8 cellular contexts compared by ENCODE assay signal in genomic region chr12:123062682-123063426, GRCh38.
DNase-seq lines count a peak whose midpoint lies in the region; ATAC-seq and TF ChIP-seq lines count a peak whose summit lies in the region.

No MANE protein-coding gene starts in this region.

- POLR2A ChIA-PET in CD4-positive, alpha-beta memory T cell (lab: Charles Lee; ENCODE audit: partially characterized antibody) = no interaction called here

- H3K27me3 ChIP-seq in osteoblast (ENCODE audit: insufficient read depth, low read length) = no peaks in the 10 kb centered on the region
- H3K27me3 ChIP-seq in CD4-positive, alpha-beta memory T cell (ENCODE audit: insufficient read depth, low read length) = no peaks in the 10 kb centered on the region

- no peaks in the 10 kb centered on the region for H3K27me3 Mint-ChIP-seq in dendritic cell treated with granulocyte-macrophage colony-stimulating factor and Interleukin-4, amounts not matched to agents 40 ng/mL and 50 ng/mL, for 4 days
- H3K27me3 Mint-ChIP-seq in CD4-positive, alpha-beta memory T cell = no peaks in the 10 kb centered on the region

- no peak overlapping the region for H3K4me3 ChIP-seq in osteoblast (ENCODE audit: insufficient read depth, low read length)
- H3K4me3 ChIP-seq in CD4-positive, alpha-beta memory T cell (ENCODE audit: low read length in 2 of 2) = no peak overlapping the region

- no peaks in the 10 kb centered on the region for H3K9me3 ChIP-seq in osteoblast (ENCODE audit: low read depth, low read length)
- H3K9me3 ChIP-seq in CD4-positive, alpha-beta memory T cell (ENCODE audit: control insufficient read depth in 1 of 2, low read length in 2 of 2) = no peaks in the 10 kb centered on the region

- no peak overlapping the region for H3K4me3 Mint-ChIP-seq in dendritic cell treated with granulocyte-macrophage colony-stimulating factor and Interleukin-4, amounts not matched to agents 40 ng/mL and 50 ng/mL, for 4 days
- H3K4me3 Mint-ChIP-seq in CD4-positive, alpha-beta memory T cell = no peak overlapping the region

- intact Hi-C loops in dendritic cell treated with granulocyte-macrophage colony-stimulating factor and Interleukin-4, amounts not matched to agents 40 ng/mL and 50 ng/mL, for 4 days (cut with micrococcal nuclease) = no loop called here
- intact Hi-C loops in CD4-positive, alpha-beta memory T cell (cut with micrococcal nuclease) = no loop called here

- CTCF ChIA-PET in CD4-positive, alpha-beta memory T cell (lab: Charles Lee; ENCODE audit: partially characterized antibody) = interaction anchor here (0.6 kb wide), 1 partner anchor 26 kb away, joined by 3 read pairs; no protein-coding TSS in a partner anchor

- H3K4me1 ChIP-seq in osteoblast (ENCODE audit: insufficient read depth, low read length) = peaks cover 16% of the 10 kb centered on the region
- no peaks in the 10 kb centered on the region for H3K4me1 ChIP-seq in CD4-positive, alpha-beta memory T cell (ENCODE audit: insufficient read depth, low read length)

- H3K27ac Mint-ChIP-seq in dendritic cell treated with granulocyte-macrophage colony-stimulating factor and Interleukin-4, amounts not matched to agents 40 ng/mL and 50 ng/mL, for 4 days = peak overlapping the region; percentile 53
- H3K27ac Mint-ChIP-seq in CD4-positive, alpha-beta memory T cell = peak overlapping the region in 1 of 7 donors; percentile 66

- H3K4me1 Mint-ChIP-seq in dendritic cell treated with granulocyte-macrophage colony-stimulating factor and Interleukin-4, amounts not matched to agents 40 ng/mL and 50 ng/mL, for 4 days (ENCODE audit: low read depth) = peaks cover 61% of the 10 kb centered on the region
- H3K4me1 Mint-ChIP-seq in CD4-positive, alpha-beta memory T cell = peaks cover 8 to 17% (median 13%) of the 10 kb centered on the region in 4 donors

- no peak overlapping the region for H3K4me2 ChIP-seq in osteoblast (ENCODE audit: insufficient read depth, low read length)

- H3K9me3 Mint-ChIP-seq in dendritic cell treated with granulocyte-macrophage colony-stimulating factor and Interleukin-4, amounts not matched to agents 40 ng/mL and 50 ng/mL, for 4 days = no peaks in the 10 kb centered on the region
- H3K9me3 Mint-ChIP-seq in CD4-positive, alpha-beta memory T cell = no peaks in the 10 kb centered on the region

- DNase-seq in GF-D8 (lab: John Stamatoyannopoulos, UW) = peak; percentile 6
- peak; percentile 25 for DNase-seq in NCI-H69 (lab: John Stamatoyannopoulos, UW)
- DNase-seq in osteoblast (ENCODE audit: insufficient read length, low spot score, missing footprints) = peak; percentile 93
- no peak for DNase-seq in CD4-positive, alpha-beta memory T cell
- no peak for DNase-seq in GM13976 (ENCODE audit: low spot score)
- DNase-seq in GOT3 (lab: John Stamatoyannopoulos, UW) = no peak

- H3K36me3 Mint-ChIP-seq in dendritic cell treated with granulocyte-macrophage colony-stimulating factor and Interleukin-4, amounts not matched to agents 40 ng/mL and 50 ng/mL, for 4 days (ENCODE audit: low read depth) = no peaks in the 10 kb centered on the region
- peaks cover 1 to 5% of the 10 kb centered on the region in 2 donors for H3K36me3 Mint-ChIP-seq in CD4-positive, alpha-beta memory T cell

- H2AFZ ChIP-seq in osteoblast (ENCODE audit: low read length) = no peak overlapping the region

- H3K36me3 ChIP-seq in osteoblast (ENCODE audit: insufficient read depth, low read length) = no peaks in the 10 kb centered on the region
- H3K36me3 ChIP-seq in CD4-positive, alpha-beta memory T cell (ENCODE audit: insufficient read depth, low read length) = no peaks in the 10 kb centered on the region

- TF ChIP-seq CTCF in osteoblast (IDR thresholded peaks at IDR 0.05; ENCODE audit: extremely low read depth, low read depth, low read length) (no peak), GM13976 (IDR thresholded peaks at IDR 0.05; ENCODE audit: borderline replicate concordance, control extremely low read depth, extremely low read depth, insufficient read depth, missing control alignments) (no peak)

- ATAC-seq in GM18861 (IDR thresholded peaks at IDR 0.05; ENCODE audit: unreplicated experiment) = no peak

- peaks cover 50% of the 10 kb centered on the region for H4K20me1 ChIP-seq in osteoblast (ENCODE audit: insufficient read depth, low read length)

- H3K27ac ChIP-seq in osteoblast (ENCODE audit: low read depth, low read length) = peak overlapping the region; percentile 3
- no peak overlapping the region for H3K27ac ChIP-seq in CD4-positive, alpha-beta memory T cell (ENCODE audit: low read depth, low read length)

- H3K79me2 ChIP-seq in osteoblast (ENCODE audit: insufficient read depth, low read length) = no peaks in the 10 kb centered on the region

- in situ Hi-C loops in GM13976 (cut with MboI; ENCODE audit: low sequenced_read_pairs, unreplicated experiment) = no loop called here

Comparison
In these comparisons a context has a peak if more than half of its experiments do, and no peak if none do; other contexts are left out.
1. DNase-seq: peak in GF-D8 (single experiment), NCI-H69 (single experiment) and osteoblast (single experiment); none in CD4-positive, alpha-beta memory T cell (0 of 5), GM13976 (single experiment) and GOT3 (single experiment).